Comparison of ENCODE assay signal across 10 cellular contexts in genomic region chr4:112119358-112119783, GRCh38. TPM values are rescaled to one million over a fixed set of nuclear protein-coding genes. Genes with fewer than 3 reads are reported as not detected.
DNase-seq lines count a peak whose midpoint lies in the region; ATAC-seq, FAIRE-seq and TF ChIP-seq lines count a peak whose summit lies in the region.
"Had no signal": no experiment of that assay in that cellular context is flagged by ENCODE, and none has a peak within 500 bp of the region (broad histone marks: within the 10 kb centered on the region; RNA-seq: fewer than 3 reads in every experiment).

No MANE protein-coding gene starts in this region.

- peaks cover 5% of the 10 kb centered on the region for H3K9me3 Mint-ChIP-seq in activated naive CD8-positive, alpha-beta T cell treated with anti-CD3 and anti-CD28 coated beads for 36 hours

- peaks cover 6% of the 10 kb centered on the region for H3K27me3 Mint-ChIP-seq in activated naive CD8-positive, alpha-beta T cell treated with anti-CD3 and anti-CD28 coated beads for 36 hours

- ATAC-seq in GM18517 (IDR thresholded peaks at IDR 0.05; ENCODE audit: unreplicated experiment): peak; percentile 86
- ATAC-seq in GM21390 (IDR thresholded peaks at IDR 0.05; ENCODE audit: unreplicated experiment): peak; percentile 90
- peak; percentile 63 for ATAC-seq in HG03280 (IDR thresholded peaks at IDR 0.05; ENCODE audit: unreplicated experiment)

- peaks cover 6% of the 10 kb centered on the region for H3K36me3 Mint-ChIP-seq in activated naive CD8-positive, alpha-beta T cell treated with anti-CD3 and anti-CD28 coated beads for 36 hours

- H3K4me1 Mint-ChIP-seq in activated naive CD8-positive, alpha-beta T cell treated with anti-CD3 and anti-CD28 coated beads for 36 hours: peaks cover 21% of the 10 kb centered on the region

- peak overlapping the region; percentile 42 for H3K4me3 Mint-ChIP-seq in activated naive CD8-positive, alpha-beta T cell treated with anti-CD3 and anti-CD28 coated beads for 36 hours

- peak; percentile 30 for DNase-seq in activated naive CD8-positive, alpha-beta T cell treated with anti-CD3 and anti-CD28 coated beads for 36 hours
- DNase-seq in HTR-8/SVneo (ENCODE audit: insufficient read length, low spot score): no peak
- no peak for DNase-seq in globus pallidus (ENCODE audit: low spot score)
- DNase-seq in HEK293T (ENCODE audit: extremely low spot score): no peak
- DNase-seq in NCI-H526 (lab: John Stamatoyannopoulos, UW): no peak
- DNase-seq: PC-9 had no signal

- FAIRE-seq in HTR-8/SVneo (lab: Jason Lieb, UNC): no peak
- FAIRE-seq: G401.6 had no signal

- CTCF ChIA-PET in HEK293T (lab: Yijun Ruan, JAX): interaction anchor here (0.7 to 1.3 kb wide), 2 partner anchors 14 to 25 kb away, joined by 3 to 4 read pairs; no protein-coding TSS in a partner anchor

- H3K27ac Mint-ChIP-seq in activated naive CD8-positive, alpha-beta T cell treated with anti-CD3 and anti-CD28 coated beads for 36 hours: peak overlapping the region; percentile 97

- POLR2A ChIA-PET in HEK293T (lab: Yijun Ruan, JAX): no interaction called here

TF ChIP-seq in HEK293T, 16 proteins besides CTCF, POLR2A, EP300 and RAD21:
- no peak for TF ChIP-seq HDGF (IDR thresholded peaks at IDR 0.05; ENCODE audit: borderline replicate concordance)
- TF ChIP-seq BHLHE40 (IDR thresholded peaks at IDR 0.05; ENCODE audit: borderline replicate concordance): no peak
- no peak for TF ChIP-seq SUZ12 (IDR thresholded peaks at IDR 0.05)
- TF ChIP-seq TARDBP (IDR thresholded peaks at IDR 0.05): no peak
- TF ChIP-seq PKNOX1 (IDR thresholded peaks at IDR 0.05): no peak
- TF ChIP-seq FOXM1 (IDR thresholded peaks at IDR 0.05; ENCODE audit: borderline replicate concordance): no peak
TF ChIP-seq in HEK293T: peak in this region for 0.

RNA-seq across cellular contexts. Expression of gene FAM241A, which starts 25.9 kb away (rescaled TPM):
- total RNA-seq in activated naive CD8-positive, alpha-beta T cell treated with anti-CD3 and anti-CD28 coated beads for 36 hours: 1 to 10 TPM; 7.4 to 7.5 TPM
